ENCODE assay signal across 11 cellular contexts in genomic region chr3:195551381-195551978, GRCh38. TPM values are rescaled to one million over a fixed set of nuclear protein-coding genes. Genes with fewer than 3 reads are reported as not detected.
DNase-seq lines count a peak whose midpoint lies in the region; ATAC-seq, FAIRE-seq and TF ChIP-seq lines count a peak whose summit lies in the region.
"Had no signal": no experiment of that assay in that cellular context is flagged by ENCODE, and none has a peak within 500 bp of the region (broad histone marks: within the 10 kb centered on the region; RNA-seq: fewer than 3 reads in every experiment).

No MANE protein-coding gene starts in this region.

- DNase-seq in T-helper 2 cell treated with Interferon-gamma antibody and Interleukin-4, amounts not matched to agents 5 μg/mL and 100 μg/mL, for 36 hours (ENCODE audit: low spot score) = no peak
- DNase-seq in T-helper 2 cell = no peak
- DNase-seq in left ventricle myocardium inferior = peak; percentile 50
- DNase-seq in small intestine = no peak
- DNase-seq in effector CD4-positive, alpha-beta T cell = no peak
- no peak for DNase-seq in medulla oblongata (ENCODE audit: extremely low spot score)
- DNase-seq: NCI-H524 treated with DMSO at 0.1 percent for 48 hours had no signal

- no peaks in the 10 kb centered on the region for H3K79me2 ChIP-seq in SU-DHL-6 (ENCODE audit: insufficient read depth, low read length)

- H3K36me3 Mint-ChIP-seq in T-helper 2 cell treated with Interferon-gamma antibody and Interleukin-4, amounts not matched to agents 5 μg/mL and 100 μg/mL, for 36 hours (ENCODE audit: low read depth) = no peaks in the 10 kb centered on the region

- peak overlapping the region; percentile 90 for H3K27ac Mint-ChIP-seq in T-helper 2 cell treated with Interferon-gamma antibody and Interleukin-4, amounts not matched to agents 5 μg/mL and 100 μg/mL, for 36 hours

- H4K20me1 ChIP-seq in SU-DHL-6 (ENCODE audit: low read depth, low read length) = no peaks in the 10 kb centered on the region

- H3K4me3 Mint-ChIP-seq in T-helper 2 cell treated with Interferon-gamma antibody and Interleukin-4, amounts not matched to agents 5 μg/mL and 100 μg/mL, for 36 hours = peak overlapping the region; percentile 64

- ATAC-seq in HG03175 (IDR thresholded peaks at IDR 0.05; ENCODE audit: unreplicated experiment) = no peak
- ATAC-seq: A549 had no signal

- H3K9me2 ChIP-seq in SU-DHL-6 (replicated peaks; ENCODE audit: insufficient read depth, low read length) = no peaks in the 10 kb centered on the region

- WGBS in small intestine, 3 donors = 41 to 49% (median 48%) methylated on average over 7 of the region's 7 CpGs

- FAIRE-seq in small intestine (lab: Jason Lieb, UNC) = no peak
- FAIRE-seq: A549 had no signal

- TF ChIP-seq CTCF in SU-DHL-6 (IDR thresholded peaks at IDR 0.05; ENCODE audit: insufficient read depth, low read length, poor library complexity, severe bottlenecking) = no peak
- no peak for TF ChIP-seq CTCF in left ventricle myocardium inferior (IDR thresholded peaks at IDR 0.05; ENCODE audit: borderline replicate concordance)

- H3K4me3 ChIP-seq in SU-DHL-6 (ENCODE audit: insufficient read depth, low read length, poor library complexity, severe bottlenecking) (no peak overlapping the region), left ventricle myocardium inferior (no peak overlapping the region), small intestine (ENCODE audit: low read depth in 1 of 2, low read length in 2 of 2) (no peak overlapping the region)
- H3K4me3 ChIP-seq: A549, thoracic aorta had no signal

- peaks cover 22% of the 10 kb centered on the region for H3K4me1 ChIP-seq in left ventricle myocardium inferior
- H3K4me1 ChIP-seq in small intestine (ENCODE audit: control insufficient read depth in 2 of 2, insufficient read depth in 1 of 2, low read depth in 1 of 2, low read length in 1 of 2) = peaks cover 6 to 11% of the 10 kb centered on the region in 2 donors

- H3K9me3 ChIP-seq in SU-DHL-6 (ENCODE audit: insufficient read depth, low read length) = no peaks in the 10 kb centered on the region
- no peaks in the 10 kb centered on the region for H3K9me3 ChIP-seq in left ventricle myocardium inferior (replicated peaks)
- H3K9me3 ChIP-seq in small intestine (ENCODE audit: control insufficient read depth, low read depth) = no peaks in the 10 kb centered on the region
- H3K9me3 ChIP-seq: A549, thoracic aorta had no signal

- intact Hi-C loops in left ventricle myocardium inferior (cut with micrococcal nuclease) = no loop called here

- no peaks in the 10 kb centered on the region for H3K27me3 ChIP-seq in SU-DHL-6 (ENCODE audit: low read length)
- H3K27me3 ChIP-seq in left ventricle myocardium inferior (ENCODE audit: low read depth) = no peaks in the 10 kb centered on the region
- H3K27me3 ChIP-seq in small intestine (ENCODE audit: control insufficient read depth in 2 of 2, insufficient read depth in 2 of 2, low read length in 2 of 2) = no peaks in the 10 kb centered on the region

- H3K27me3 Mint-ChIP-seq in T-helper 2 cell treated with Interferon-gamma antibody and Interleukin-4, amounts not matched to agents 5 μg/mL and 100 μg/mL, for 36 hours (ENCODE audit: low read depth) = no peaks in the 10 kb centered on the region

- no peaks in the 10 kb centered on the region for H3K36me3 ChIP-seq in SU-DHL-6 (ENCODE audit: low read length)
- no peaks in the 10 kb centered on the region for H3K36me3 ChIP-seq in left ventricle myocardium inferior
- H3K36me3 ChIP-seq in small intestine (ENCODE audit: control insufficient read depth in 2 of 2, insufficient read depth in 2 of 2, low read length in 2 of 2) = no peaks in the 10 kb centered on the region
- H3K36me3 ChIP-seq: thoracic aorta had no signal

- peaks cover 72% of the 10 kb centered on the region for H3K4me1 Mint-ChIP-seq in T-helper 2 cell treated with Interferon-gamma antibody and Interleukin-4, amounts not matched to agents 5 μg/mL and 100 μg/mL, for 36 hours (ENCODE audit: low read depth)

- peak overlapping the region; percentile 16 for H2AFZ ChIP-seq in SU-DHL-6 (ENCODE audit: low read depth, low read length, severe bottlenecking)

- H3K9me3 Mint-ChIP-seq in T-helper 2 cell treated with Interferon-gamma antibody and Interleukin-4, amounts not matched to agents 5 μg/mL and 100 μg/mL, for 36 hours = no peaks in the 10 kb centered on the region

- no peak overlapping the region for H3K9ac ChIP-seq in SU-DHL-6 (ENCODE audit: low read length)

- no peak overlapping the region for H3K4me2 ChIP-seq in SU-DHL-6 (ENCODE audit: low read depth, low read length, poor library complexity, severe bottlenecking)
- H3K4me2 ChIP-seq: A549 had no signal

- H3K27ac ChIP-seq in SU-DHL-6 (ENCODE audit: low read depth, low read length) = no peak overlapping the region
- H3K27ac ChIP-seq in left ventricle myocardium inferior (replicated peaks) = peak overlapping the region; percentile 30
- peak overlapping the region; percentile 52 to 67 for H3K27ac ChIP-seq in small intestine (ENCODE audit: low read depth in 1 of 2, low read length in 1 of 2)
- H3K27ac ChIP-seq: A549, thoracic aorta had no signal

- H3F3A ChIP-seq in SU-DHL-6 (ENCODE audit: insufficient read depth) = no peaks in the 10 kb centered on the region

RNA-seq across cellular contexts. Expression of gene PPP1R2, which starts 8.4 kb away (rescaled TPM):
- 39.7 TPM for total RNA-seq in left ventricle myocardium inferior
- polyA plus RNA-seq in small intestine = 10 to 100 TPM; 32.7 to 34.3 (median 32.7) TPM

RNA-seq across cellular contexts. Expression of gene APOD, which starts 32.3 kb away (rescaled TPM):
- 92.5 TPM for total RNA-seq in left ventricle myocardium inferior
- polyA plus RNA-seq in small intestine = 10 to 100 TPM in 2 of 3 donors, 1 to 10 TPM in 1; 2.9 to 64.2 (median 15.7) TPM
